Comparison of ENCODE assay signal across 8 cellular contexts in the genomic region with DNA sequence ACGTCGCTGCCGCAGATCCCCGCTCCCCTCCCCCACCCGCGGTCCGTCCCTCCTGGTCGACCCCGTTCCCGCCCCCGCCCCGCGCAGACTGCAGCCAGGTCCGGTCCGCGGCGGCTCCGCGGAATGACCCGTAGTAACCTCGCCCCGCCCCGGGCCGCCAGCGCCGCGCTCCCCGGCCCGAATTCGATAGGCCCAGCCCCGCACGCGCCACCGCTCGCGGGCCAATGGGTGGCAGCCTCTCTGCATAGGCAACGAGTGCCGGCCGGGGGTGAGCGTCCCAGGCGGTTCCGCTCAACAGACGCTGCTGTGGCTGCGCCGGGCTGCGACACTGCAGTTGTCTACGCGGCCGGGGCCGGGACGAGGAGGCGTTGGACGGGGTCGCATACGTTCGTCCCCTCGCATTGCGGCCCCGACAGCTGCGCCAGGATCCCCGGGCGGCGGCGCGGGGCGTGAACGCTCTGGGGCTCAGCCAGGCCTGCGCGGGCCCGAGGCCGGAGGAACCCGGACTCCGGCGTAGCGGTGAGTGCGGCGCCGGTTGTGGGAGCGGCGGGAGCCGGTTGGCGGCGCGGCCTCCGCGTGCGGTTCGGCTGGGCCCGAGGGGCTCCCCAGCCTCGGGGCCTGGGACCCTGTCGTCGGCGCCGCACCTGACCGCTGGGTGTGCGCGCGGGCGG. TPM values are rescaled to one million over a fixed set of nuclear protein-coding genes. Genes with fewer than 3 reads are reported as not detected.
DNase-seq lines count a peak whose midpoint lies in the region; ATAC-seq and TF ChIP-seq lines count a peak whose summit lies in the region.

A gene (plus strand): TSS at position 297 of the 671 bp plus-strand sequence. CDS start 47,737 bp downstream, outside the sequence.

- H3K36me3 ChIP-seq in right lobe of liver, result no peaks in the 10 kb centered on the region

- no peaks in the 10 kb centered on the region for H3K9me3 Mint-ChIP-seq in CD14-positive monocyte
- H3K9me3 Mint-ChIP-seq in activated CD4-positive, alpha-beta memory T cell treated with anti-CD3 and anti-CD28 coated beads for 36 hours, result no peaks in the 10 kb centered on the region

- H3K4me1 ChIP-seq in right lobe of liver, result peaks cover 0 to 48% (median 14%) of the 10 kb centered on the region in 4 donors

- CTCF ChIA-PET in activated CD4-positive, alpha-beta memory T cell treated with anti-CD3 and anti-CD28 coated beads for 36 hours (lab: Charles Lee), result interaction anchor here (1.1 to 1.6 kb wide), 3 partner anchors 64 to 152 kb away, joined by 3 to 5 read pairs (median 5); no protein-coding TSS in a partner anchor

- peak; percentile 100 for TF ChIP-seq POLR2A in right lobe of liver (IDR thresholded peaks at IDR 0.05)

- peak within 1 kb of the TSS; percentile 76 to 96 (median 83) for H3K27ac Mint-ChIP-seq in CD14-positive monocyte
- H3K27ac Mint-ChIP-seq in activated CD4-positive, alpha-beta memory T cell treated with anti-CD3 and anti-CD28 coated beads for 36 hours, result peak within 1 kb of the TSS; percentile 84

- WGBS in right lobe of liver (ENCODE audit: insufficient coverage, low coverage, low lambda C conversion rate, missing lambda C conversion rate), result 2% methylated on average over 23 of the region's 99 CpGs

- DNase-seq in CD14-positive monocyte (ENCODE audit: low spot score) (peak; percentile 94), NCI-H82 treated with DMSO at 0.1 percent for 48 hours (lab: John Stamatoyannopoulos, UW; ENCODE audit: unreplicated experiment) (peak; percentile 80), dermis microvascular lymphatic vessel endothelial cell (ENCODE audit: low read depth in 2 of 2) (peak; percentile 83 to 96), right lobe of liver (peak; percentile 99)
- DNase-seq in activated CD4-positive, alpha-beta memory T cell treated with anti-CD3 and anti-CD28 coated beads for 36 hours, result peak; percentile 95
- peak; percentile 92 for DNase-seq in stimulated activated CD4-positive, alpha-beta T cell treated with anti-CD3 and anti-CD28 coated beads, Interleukin-4, amount 100 ng/mL, for 24 hours

- H3K27me3 Mint-ChIP-seq in CD14-positive monocyte (ENCODE audit: low read depth in 3 of 3), result peaks cover 0 to 3% (median 0%) of the 10 kb centered on the region in 3 donors
- peaks cover 5% of the 10 kb centered on the region for H3K27me3 Mint-ChIP-seq in activated CD4-positive, alpha-beta memory T cell treated with anti-CD3 and anti-CD28 coated beads for 36 hours

- ATAC-seq in GM19395 (IDR thresholded peaks at IDR 0.05; ENCODE audit: unreplicated experiment) (peak; percentile 96), HG03558 (IDR thresholded peaks at IDR 0.05; ENCODE audit: extremely low read depth, unreplicated experiment) (peak; percentile 97), right lobe of liver (peak; percentile 91 to 99 (median 94))

- H3K27me3 ChIP-seq in right lobe of liver, result no peaks in the 10 kb centered on the region

- H3K27ac ChIP-seq in right lobe of liver, result peak within 1 kb of the TSS; percentile 91 to 98 (median 94)

- H3K4me3 ChIP-seq in right lobe of liver, result peak within 1 kb of the TSS; percentile 87 to 92 (median 89)

- peaks cover 0 to 3% of the 10 kb centered on the region in 2 donors for H3K36me3 Mint-ChIP-seq in CD14-positive monocyte
- H3K36me3 Mint-ChIP-seq in activated CD4-positive, alpha-beta memory T cell treated with anti-CD3 and anti-CD28 coated beads for 36 hours, result peaks cover 2% of the 10 kb centered on the region

- TF ChIP-seq CTCF in CD14-positive monocyte (IDR thresholded peaks at IDR 0.05), result peak; percentile 12
- peak in 2 of 4 donors; percentile 16 to 33 for TF ChIP-seq CTCF in right lobe of liver (IDR thresholded peaks at IDR 0.05)

- POLR2A ChIA-PET in activated CD4-positive, alpha-beta memory T cell treated with anti-CD3 and anti-CD28 coated beads for 36 hours (lab: Charles Lee), result interaction anchor here (1.5 to 1.6 kb wide), 3 partner anchors 19 to 205 kb away, joined by 3 to 5 read pairs (median 4); a partner anchor contains a TSS

- H3K4me1 Mint-ChIP-seq in CD14-positive monocyte, result peaks cover 13% of the 10 kb centered on the region
- peaks cover 3% of the 10 kb centered on the region for H3K4me1 Mint-ChIP-seq in activated CD4-positive, alpha-beta memory T cell treated with anti-CD3 and anti-CD28 coated beads for 36 hours (ENCODE audit: low read depth)

- no peaks in the 10 kb centered on the region for H3K9me3 ChIP-seq in right lobe of liver

- peak within 1 kb of the TSS in 1 of 2 donors; percentile 75 for H3K4me3 Mint-ChIP-seq in CD14-positive monocyte
- peak within 1 kb of the TSS; percentile 71 for H3K4me3 Mint-ChIP-seq in activated CD4-positive, alpha-beta memory T cell treated with anti-CD3 and anti-CD28 coated beads for 36 hours

- intact Hi-C loops in CD14-positive monocyte (cut with micrococcal nuclease) (loop anchor here in 1 of 2 donors (5.0 to 10.0 kb wide), 3 partner anchors 41 to 154 kb away; no protein-coding TSS in a partner anchor), right lobe of liver (cut with DNase I) (loop anchor here in 1 of 2 donors (10.0 kb wide), 1 partner anchor 66 kb away; no protein-coding TSS in a partner anchor)
- intact Hi-C loops in activated CD4-positive, alpha-beta memory T cell treated with anti-CD3 and anti-CD28 coated beads for 36 hours (cut with micrococcal nuclease), result loop anchor here (1.0 to 5.0 kb wide), 7 partner anchors 41 to 1086 kb away; a partner anchor contains a TSS

RNA-seq across cellular contexts. Expression of the gene that starts here (rescaled TPM):
- 10 to 100 TPM; 19.9 to 24.4 TPM for polyA plus RNA-seq in CD14-positive monocyte
- total RNA-seq in activated CD4-positive, alpha-beta memory T cell treated with anti-CD3 and anti-CD28 coated beads for 36 hours, result 10 to 100 TPM; 48.7 to 57.2 TPM
- total RNA-seq in dermis microvascular lymphatic vessel endothelial cell (105 and 136 TPM in 2 replicates), right lobe of liver (10 to 100 TPM; 31.1 to 73.0 (median 49.9) TPM)

Comparison
In these comparisons a context has a peak if more than half of its experiments do, and no peak if none do; other contexts are left out.
1. Peak in every context shown above with its lines: DNase-seq, ATAC-seq, H3K4me3 ChIP-seq and H3K27ac ChIP-seq.